In the genomic region with DNA sequence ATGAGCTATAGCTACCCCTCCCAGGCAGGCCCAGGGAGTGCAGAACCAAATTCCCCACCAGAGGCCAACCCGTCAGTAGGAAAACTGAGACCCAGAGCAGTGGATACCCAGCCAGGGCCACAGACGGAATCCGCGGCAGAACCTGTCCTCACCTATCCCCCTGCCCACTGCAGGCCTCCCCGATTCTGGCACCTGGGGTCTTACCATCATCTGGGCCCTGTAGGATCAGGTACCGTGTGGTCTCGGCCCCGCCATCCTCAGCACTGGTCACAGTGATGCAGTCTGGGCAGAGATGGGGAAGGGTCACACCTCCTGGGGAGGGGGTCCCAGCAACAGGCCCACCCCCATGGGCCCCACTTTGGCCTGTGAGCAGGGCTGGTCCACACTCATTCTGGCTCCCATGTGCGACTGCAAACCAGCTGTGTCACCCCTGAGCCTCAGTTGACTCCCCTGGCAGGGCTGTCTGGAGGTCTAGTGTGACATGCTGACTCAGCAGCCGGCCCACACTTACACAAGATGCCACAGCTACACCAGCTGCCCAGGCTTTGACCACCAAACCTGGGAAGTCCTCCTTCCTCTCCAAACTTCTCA, we compare ENCODE assay signal across 20 cellular contexts. TPM values are rescaled to one million over a fixed set of nuclear protein-coding genes. Genes with fewer than 3 reads are reported as not detected.
DNase-seq lines count a peak whose midpoint lies in the region; ATAC-seq and TF ChIP-seq lines count a peak whose summit lies in the region.
"Had no signal": no experiment of that assay in that cellular context is flagged by ENCODE, and none has a peak within 500 bp of the region (broad histone marks: within the 10 kb centered on the region; RNA-seq: fewer than 3 reads in every experiment).

No MANE protein-coding gene starts in this region.

- H3K4me1 ChIP-seq in A673 (ENCODE audit: insufficient read depth, low read length, poor library complexity, severe bottlenecking) (peaks cover 11% of the 10 kb centered on the region), GM23248 (ENCODE audit: insufficient read depth) (peaks cover 30% of the 10 kb centered on the region), osteoblast (ENCODE audit: insufficient read depth, low read length) (peaks cover 35% of the 10 kb centered on the region)

- DNase-seq in A673 (ENCODE audit: low spot score) (no peak), GM23248 (peak; percentile 55), choroid plexus epithelial cell (ENCODE audit: low read depth) (peak; percentile 33), osteoblast (ENCODE audit: insufficient read length, low spot score, missing footprints) (peak; percentile 79), NCI-H524 treated with DMSO at 0.1 percent for 48 hours (lab: John Stamatoyannopoulos, UW) (no peak), NCI-H748 (lab: John Stamatoyannopoulos, UW; ENCODE audit: unreplicated experiment) (no peak)
- DNase-seq: activated CD4-positive, CD25-positive, alpha-beta regulatory T cell; activated effector memory CD4-positive, alpha-beta T cell treated with anti-CD3 and anti-CD28 coated beads, Interleukin-2, amount 50 U/mL, for 16 hours; amniotic stem cell; effector memory CD8-positive, alpha-beta T cell; NCI-H1048; NCI-H2081; stimulated activated naive CD4-positive, alpha-beta T cell treated with Interleukin-2 at 50 U/mL for 16 hours had no signal

- peak overlapping the region; percentile 98 for H3K9ac ChIP-seq in GM23248

- intact Hi-C loops in A673 (cut with micrococcal nuclease; ENCODE audit: unreplicated experiment), result loop anchor here (10.0 kb wide), 1 partner anchor 73 kb away; the partner anchor contains the start of genes CTSA and NEURL2

- TF ChIP-seq CTCF in A673 (conservative IDR thresholded peaks at IDR 0.05; ENCODE audit: low read depth, low read length) (no peak), choroid plexus epithelial cell (conservative IDR thresholded peaks at IDR 0.05; ENCODE audit: low read depth, low read length) (no peak), osteoblast (IDR thresholded peaks at IDR 0.05; ENCODE audit: extremely low read depth, low read depth, low read length) (no peak)

- H3K9me3 ChIP-seq in A673 (ENCODE audit: low read depth, low read length, poor library complexity, severe bottlenecking) (no peaks in the 10 kb centered on the region), GM23248 (ENCODE audit: low read depth) (no peaks in the 10 kb centered on the region), osteoblast (ENCODE audit: low read depth, low read length) (no peaks in the 10 kb centered on the region)
- H3K9me3 ChIP-seq: Caco-2 had no signal

- H3K36me3 ChIP-seq in A673 (ENCODE audit: insufficient read depth, low read length, poor library complexity, severe bottlenecking) (peaks cover 59% of the 10 kb centered on the region), GM23248 (ENCODE audit: low read depth) (peaks cover 24% of the 10 kb centered on the region), osteoblast (ENCODE audit: insufficient read depth, low read length) (peaks cover 49% of the 10 kb centered on the region)

- no peak for ATAC-seq in GM18519 (IDR thresholded peaks at IDR 0.05; ENCODE audit: low FRiP score, unreplicated experiment)
- no peak for ATAC-seq in HG03432 (IDR thresholded peaks at IDR 0.05; ENCODE audit: unreplicated experiment)
- ATAC-seq: effector memory CD8-positive, alpha-beta T cell had no signal

- H3K4me2 ChIP-seq in GM23248 (ENCODE audit: unreplicated experiment) (no peak overlapping the region), osteoblast (ENCODE audit: insufficient read depth, low read length) (no peak overlapping the region)
- H3K4me2 ChIP-seq: hepatocyte had no signal

- H3K27me3 ChIP-seq in A673 (replicated peaks; ENCODE audit: insufficient read depth, low read depth, low read length, poor library complexity) (no peaks in the 10 kb centered on the region), GM23248 (replicated peaks; ENCODE audit: insufficient read depth) (no peaks in the 10 kb centered on the region), osteoblast (ENCODE audit: insufficient read depth, low read length) (no peaks in the 10 kb centered on the region)
- H3K27me3 ChIP-seq: hepatocyte had no signal

- H3K79me2 ChIP-seq in GM23248 (ENCODE audit: insufficient read depth), result peaks cover 34% of the 10 kb centered on the region
- peaks cover 38% of the 10 kb centered on the region for H3K79me2 ChIP-seq in osteoblast (ENCODE audit: insufficient read depth, low read length)

- H2AFZ ChIP-seq in GM23248 (no peak overlapping the region), osteoblast (ENCODE audit: low read length) (no peak overlapping the region)
- H2AFZ ChIP-seq: hepatocyte had no signal

- no peaks in the 10 kb centered on the region for H3K9me2 ChIP-seq in GM23248 (ENCODE audit: insufficient read depth)

- no peaks in the 10 kb centered on the region for H4K20me1 ChIP-seq in GM23248 (ENCODE audit: insufficient read depth)
- H4K20me1 ChIP-seq in osteoblast (ENCODE audit: insufficient read depth, low read length), result peaks cover 33% of the 10 kb centered on the region

- peaks cover 29% of the 10 kb centered on the region for H3F3A ChIP-seq in GM23248 (ENCODE audit: insufficient read depth)

- CTCF ChIA-PET in A673 (lab: Charles Lee), result no interaction called here

- 80 to 83% methylated on average over 10 of the region's 10 CpGs for WGBS in GM23248 (ENCODE audit: low coverage in 1 of 2, low lambda C conversion rate in 2 of 2, missing lambda C conversion rate in 2 of 2), 2 experiments

- in situ Hi-C loops in GM23248 (cut with MboI), result no loop called here

- POLR2A ChIA-PET in A673 (lab: Charles Lee; ENCODE audit: low non-redundant PET), result no interaction called here

- H3K27ac ChIP-seq in A673 (ENCODE audit: low read depth, low read length, poor library complexity, severe bottlenecking) (peak overlapping the region; percentile 26), GM23248 (peak overlapping the region; percentile 99), osteoblast (ENCODE audit: low read depth, low read length) (peak overlapping the region; percentile 100)
- H3K27ac ChIP-seq: hepatocyte had no signal

- H3K4me3 ChIP-seq in A673 (ENCODE audit: low read depth, low read length, poor library complexity, severe bottlenecking), result no peak overlapping the region
- no peak overlapping the region for H3K4me3 ChIP-seq in GM23248
- H3K4me3 ChIP-seq in choroid plexus epithelial cell (ENCODE audit: low read depth, low read length), result no peak overlapping the region
- no peak overlapping the region for H3K4me3 ChIP-seq in osteoblast (ENCODE audit: insufficient read depth, low read length)
- H3K4me3 ChIP-seq: hepatocyte had no signal

- no TSS peak for BruUV-seq in A673 (replicated peaks; lab: Mats Ljungman, UMichigan)

RNA-seq across cellular contexts. Expression of gene ZNF335, which starts 3.8 kb away (rescaled TPM):
- total RNA-seq in A673 (2021) (31.9 and 32.9 TPM in 2 replicates), osteoblast (18.3 and 20.3 TPM in 2 replicates)
- 10.8 and 12.6 TPM in 2 replicates for total RNA-seq in GM23248 (2014; rRNA removed; shearing (Covaris generic))
- 6.0 and 6.9 TPM in 2 replicates for polyA plus RNA-seq in GM23248 (2016; fragmentation: Nextera tagmentation; extraction: Ambion mirVana)

RNA-seq across cellular contexts. Expression of gene PCIF1, which starts 33.7 kb away (rescaled TPM):
- total RNA-seq in A673 (2021), result 47.5 and 55.8 TPM in 2 replicates
- 4.2 and 5.3 TPM in 2 replicates for total RNA-seq in GM23248 (2014; rRNA removed; shearing (Covaris generic))
- polyA plus RNA-seq in GM23248 (2016; fragmentation: Nextera tagmentation; extraction: Ambion mirVana), result 23.8 and 24.3 TPM in 2 replicates
- total RNA-seq in osteoblast, result 12.7 and 14.4 TPM in 2 replicates

RNA-seq across cellular contexts. Expression of gene MMP9, which starts 40.5 kb away (rescaled TPM):
- total RNA-seq in A673 (2021), result 2.4 and 2.8 TPM in 2 replicates
- total RNA-seq in GM23248 (2014; rRNA removed; shearing (Covaris generic)), result not detected in 2 replicates
- 0.10 and 0.13 TPM in 2 replicates for polyA plus RNA-seq in GM23248 (2016; fragmentation: Nextera tagmentation; extraction: Ambion mirVana)
- 0.29 and 2.5 TPM in 2 replicates for total RNA-seq in osteoblast
- total RNA-seq: NCI-H460; progenitor cell of endocrine pancreas; T-helper 2 cell treated with Interferon-gamma antibody and Interleukin-4, amounts not matched to agents 100 ng/mL and 5 ng/mL, for 36 hours had no signal

RNA-seq across cellular contexts. Expression of gene PLTP, which starts 56.2 kb away (rescaled TPM):
- total RNA-seq in A673 (2021) (58.3 and 62.8 TPM in 2 replicates), osteoblast (15.3 and 21.7 TPM in 2 replicates)
- total RNA-seq in GM23248 (2014; rRNA removed; shearing (Covaris generic)), result 14.5 and 22.6 TPM in 2 replicates
- 24.4 and 25.7 TPM in 2 replicates for polyA plus RNA-seq in GM23248 (2016; fragmentation: Nextera tagmentation; extraction: Ambion mirVana)

Comparison
In these comparisons a context has a peak if more than half of its experiments do, and no peak if none do; other contexts are left out.
1. DNase-seq: peak in GM23248 (single experiment), choroid plexus epithelial cell (single experiment) and osteoblast (single experiment); none in A673 (single experiment), NCI-H524 treated with DMSO at 0.1 percent for 48 hours (single experiment) and NCI-H748 (single experiment).
2. H3K27ac ChIP-seq: peak in every context shown above with its lines; median percentile 100 in osteoblast; 99 in GM23248; 26 in A673.